In the genomic region with DNA sequence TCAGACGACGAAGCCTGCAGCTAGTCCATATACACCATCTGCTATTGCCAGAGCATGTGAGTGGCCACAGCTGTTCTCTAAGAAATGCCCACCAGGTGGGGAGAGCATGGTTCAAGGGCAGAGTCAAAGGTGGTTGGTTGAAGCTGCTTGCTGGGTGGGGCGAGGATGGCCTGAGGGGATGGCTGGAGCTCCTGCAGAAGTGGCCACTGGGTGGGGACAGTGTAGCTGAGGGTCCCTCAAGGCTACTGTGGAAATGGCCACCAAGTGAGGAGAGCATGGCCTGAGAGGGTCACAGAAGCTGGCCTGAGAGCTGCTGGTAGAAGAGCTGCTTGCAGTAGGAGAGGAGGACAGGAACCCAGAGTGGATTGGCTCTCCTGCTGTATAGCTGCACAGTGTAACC, we compare ENCODE assay signal across 16 cellular contexts. TPM values are rescaled to one million over a fixed set of nuclear protein-coding genes. Genes with fewer than 3 reads are reported as not detected.
DNase-seq lines count a peak whose midpoint lies in the region; ATAC-seq, FAIRE-seq and TF ChIP-seq lines count a peak whose summit lies in the region.
"Had no signal": no experiment of that assay in that cellular context is flagged by ENCODE, and none has a peak within 500 bp of the region (broad histone marks: within the 10 kb centered on the region; RNA-seq: fewer than 3 reads in every experiment).

No MANE protein-coding gene starts in this region.

- intact Hi-C loops in HepG2 (cut with micrococcal nuclease; ENCODE audit: unreplicated experiment): no loop called here
- intact Hi-C loops in right lobe of liver (cut with DNase I): no loop called here
- intact Hi-C loops in Panc1 (cut with micrococcal nuclease; ENCODE audit: unreplicated experiment): no loop called here

- no peak overlapping the region for H3K56ac ChIP-seq in H1 (replicated peaks; ENCODE audit: insufficient read length, low read depth, low read length)

- DNase-seq in HepG2 (ENCODE audit: low spot score) (no peak), right lobe of liver (no peak), Panc1 (ENCODE audit: low read depth, low spot score) (no peak), H1 (ENCODE audit: low read depth in 1 of 2, low spot score in 2 of 2) (no peak), NCI-H446 treated with DMSO at 0.1 percent for 48 hours (lab: John Stamatoyannopoulos, UW) (no peak), ACHN (no peak)
- DNase-seq: Caco-2; CD4-positive, alpha-beta T cell; DMS79 treated with DMSO at 0.1 percent for 48 hours; GF-D8; H7; KBM-7 had no signal

- H3K79me2 ChIP-seq in HepG2 (ENCODE audit: insufficient read depth, low read length) (no peaks in the 10 kb centered on the region), H1 (ENCODE audit: control insufficient read depth in 1 of 2, insufficient read depth in 2 of 2, low read length in 2 of 2) (no peaks in the 10 kb centered on the region)

- H3K4ac ChIP-seq in H1 (replicated peaks; ENCODE audit: insufficient read length, low read depth, low read length): no peak overlapping the region

- no peak overlapping the region for H3K9ac ChIP-seq in HepG2 (ENCODE audit: insufficient read depth, low read depth, low read length)
- H3K9ac ChIP-seq in H1 (replicated peaks in 1 of 4; ENCODE audit: extremely low read depth in 1 of 4, low read depth in 3 of 4, low read length in 3 of 4): no peak overlapping the region

- no peak overlapping the region for H3K23ac ChIP-seq in H1 (ENCODE audit: insufficient read length)

- no peak for TF ChIP-seq RAD21 in HepG2 (CRISPR knock-in tag; IDR thresholded peaks at IDR 0.05)
- no peak for TF ChIP-seq RAD21 in H1 (IDR thresholded peaks at IDR 0.05 in 1 of 2, conservative IDR thresholded peaks at IDR 0.05 in 1 of 2; ENCODE audit: low read depth in 2 of 2, low read length in 2 of 2)

- H2BK20ac ChIP-seq in H1 (ENCODE audit: low read length): no peak overlapping the region

- H2AK5ac ChIP-seq in H1 (ENCODE audit: low read depth, low read length): no peak overlapping the region

- ATAC-seq in HepG2 (peak; percentile 52), right lobe of liver (no peak), Panc1 (0 out of 2 replicates have a peak, but pooled peaks have one; percentile 50), HG02884 (IDR thresholded peaks at IDR 0.05; ENCODE audit: unreplicated experiment) (no peak)
- ATAC-seq: GM23338 had no signal

- TF ChIP-seq CTCF in HepG2 (CRISPR knock-in tag; IDR thresholded peaks at IDR 0.05) (no peak), right lobe of liver (IDR thresholded peaks at IDR 0.05) (no peak), Panc1 (IDR thresholded peaks at IDR 0.05) (no peak), H1 (IDR thresholded peaks at IDR 0.05; ENCODE audit: control extremely low read depth in 1 of 3, insufficient read depth in 1 of 3, low read depth in 1 of 3, low read length in 3 of 3) (no peak)

- H3K4me1 ChIP-seq in HepG2 (ENCODE audit: insufficient read depth, low read length) (no peaks in the 10 kb centered on the region), right lobe of liver (no peaks in the 10 kb centered on the region), Panc1 (ENCODE audit: control insufficient read depth, insufficient read depth, low read length) (no peaks in the 10 kb centered on the region), H1 (replicated peaks in 1 of 4; ENCODE audit: control insufficient read depth in 3 of 4, insufficient read depth in 4 of 4, low read length in 3 of 4) (no peaks in the 10 kb centered on the region)
- H3K4me1 ChIP-seq: Caco-2 had no signal

- POLR2A ChIA-PET in HepG2 (lab: Yijun Ruan, JAX): no interaction called here
- POLR2A ChIA-PET in Panc1 (lab: Charles Lee): no interaction called here
- POLR2A ChIA-PET in H1 (lab: Charles Lee; ENCODE audit: partially characterized antibody): no interaction called here

- 81% methylated on average over 2 of the region's 3 CpGs for WGBS in HepG2 (ENCODE audit: low lambda C conversion rate)
- WGBS in right lobe of liver (ENCODE audit: insufficient coverage, low coverage, low lambda C conversion rate, missing lambda C conversion rate): 100% methylated on average over 2 of the region's 3 CpGs
- WGBS in H1 (ENCODE audit: extremely low coverage in 1 of 2, insufficient coverage in 1 of 2, insufficient read length in 1 of 2, insufficient replicate concordance in 2 of 2, low coverage in 1 of 2, low lambda C conversion rate in 2 of 2, missing lambda C conversion rate in 1 of 2), 2 experiments: 92% methylated on average over 3 of the region's 3 CpGs; no CpG with 5 or more reads in 1 of the 2 experiments

- H3K14ac ChIP-seq in H1 (ENCODE audit: insufficient read length): no peak overlapping the region

- no peaks in the 10 kb centered on the region for H3K23me2 ChIP-seq in H1 (ENCODE audit: low read depth, low read length)

- H3K4me2 ChIP-seq in HepG2 (ENCODE audit: low read depth, low read length) (no peak overlapping the region), H1 (ENCODE audit: insufficient read depth in 1 of 2, low read depth in 2 of 2, low read length in 2 of 2) (no peak overlapping the region)
- H3K4me2 ChIP-seq: GM23338 had no signal

- no peak overlapping the region for H2BK120ac ChIP-seq in H1 (replicated peaks; ENCODE audit: low read depth, low read length)

- FAIRE-seq in HepG2 (lab: Jason Lieb, UNC) (no peak), H1 (lab: Jason Lieb, UNC) (no peak)
- FAIRE-seq: D721Med had no signal

- H2BK12ac ChIP-seq in H1 (ENCODE audit: low read depth, low read length): 0 out of 2 replicates have a peak overlapping the region, but pooled peaks have one; percentile 27

- no peak overlapping the region for H2BK15ac ChIP-seq in H1 (ENCODE audit: low read length)

- no peaks in the 10 kb centered on the region for H3K79me1 ChIP-seq in H1 (ENCODE audit: low read depth, low read length)

- TF ChIP-seq POLR2A in HepG2 (IDR thresholded peaks at IDR 0.05; ENCODE audit: insufficient read depth in 1 of 2, low read depth in 2 of 2, low read length in 2 of 2): no peak
- TF ChIP-seq POLR2A in right lobe of liver (IDR thresholded peaks at IDR 0.05): no peak
- no peak for TF ChIP-seq POLR2A in H1 (IDR thresholded peaks at IDR 0.05; ENCODE audit: control extremely low read depth in 1 of 2, low read depth in 2 of 2, low read length in 2 of 2)

- no peak overlapping the region for H4K91ac ChIP-seq in H1 (replicated peaks; ENCODE audit: insufficient read length, low read length)

- peaks cover 4 to 24% of the 10 kb centered on the region in 2 experiments; a peak in 2 of 5 replicates for H3K27me3 ChIP-seq in HepG2 (ENCODE audit: control insufficient read depth in 1 of 2, insufficient read depth in 2 of 2, low read length in 2 of 2)
- no peaks in the 10 kb centered on the region for H3K27me3 ChIP-seq in right lobe of liver
- H3K27me3 ChIP-seq in Panc1 (ENCODE audit: control insufficient read depth, insufficient read depth, low read length): no peaks in the 10 kb centered on the region
- no peaks in the 10 kb centered on the region for H3K27me3 ChIP-seq in H1 (replicated peaks in 1 of 4; ENCODE audit: control insufficient read depth in 3 of 4, extremely low read depth in 1 of 4, insufficient read depth in 3 of 4, low read length in 3 of 4)

- CTCF ChIA-PET in HepG2 (lab: Yijun Ruan, JAX; ENCODE audit: low intra/inter-chr PET ratio, low total read pairs) (no interaction called here), Panc1 (lab: Charles Lee) (interaction anchor here (0.7 kb wide), 1 partner anchor 20 kb away, joined by 4 read pairs; no protein-coding TSS in a partner anchor), H1 (lab: Charles Lee; ENCODE audit: partially characterized antibody) (interaction anchor here (0.6 to 0.9 kb wide), 2 partner anchors 10 to 368 kb away, joined by 3 to 4 read pairs; no protein-coding TSS in a partner anchor)

- no peak overlapping the region for H3K27ac ChIP-seq in HepG2 (ENCODE audit: extremely low read length, insufficient read depth, low read length)
- no peak overlapping the region for H3K27ac ChIP-seq in right lobe of liver
- no peak overlapping the region for H3K27ac ChIP-seq in Panc1 (ENCODE audit: low read length)
- no peak overlapping the region for H3K27ac ChIP-seq in H1 (ENCODE audit: low read depth, low read length)
- H3K27ac ChIP-seq: C4-2B had no signal

- no peak overlapping the region for H3K18ac ChIP-seq in H1 (ENCODE audit: extremely low read depth, low read length)

- H4K5ac ChIP-seq in H1 (ENCODE audit: insufficient read length, low read depth, low read length): no peak overlapping the region

- H4K20me1 ChIP-seq in HepG2 (ENCODE audit: insufficient read depth, low read length) (no peaks in the 10 kb centered on the region), H1 (replicated peaks in 1 of 2; ENCODE audit: control insufficient read depth in 1 of 2, insufficient read depth in 2 of 2, low read length in 2 of 2) (no peaks in the 10 kb centered on the region)

- TF ChIP-seq EP300 in HepG2 (IDR thresholded peaks at IDR 0.05; ENCODE audit: low read depth in 2 of 2, low read length in 2 of 2) (no peak), HepG2 (CRISPR knock-in tag; IDR thresholded peaks at IDR 0.05; ENCODE audit: borderline replicate concordance) (no peak), H1 (IDR thresholded peaks at IDR 0.05; ENCODE audit: borderline replicate concordance in 1 of 2, low read depth in 2 of 2, low read length in 2 of 2) (no peak)

- BruUV-seq in HepG2 (replicated peaks; lab: Mats Ljungman, UMichigan): no TSS peak
- BruUV-seq in Panc1 (replicated peaks; lab: Mats Ljungman, UMichigan): no TSS peak

- no peaks in the 10 kb centered on the region for H3K9me3 ChIP-seq in HepG2 (ENCODE audit: low read length)
- H3K9me3 ChIP-seq in right lobe of liver: no peaks in the 10 kb centered on the region
- H3K9me3 ChIP-seq in Panc1 (ENCODE audit: control insufficient read depth, insufficient read depth, low read depth, low read length): no peaks in the 10 kb centered on the region
- H3K9me3 ChIP-seq in H1 (ENCODE audit: insufficient read depth in 2 of 2, low read depth in 1 of 2, low read length in 1 of 2): peaks cover 0 to 3% of the 10 kb centered on the region in 2 experiments; a peak in 1 of 4 replicates
- H3K9me3 ChIP-seq: Caco-2 had no signal

- no peak overlapping the region for H4K8ac ChIP-seq in H1 (ENCODE audit: extremely low read depth, insufficient read depth, low read length)

- H3K36me3 ChIP-seq in HepG2 (replicated peaks in 1 of 2; ENCODE audit: control insufficient read depth in 1 of 2, insufficient read depth in 2 of 2, low read length in 2 of 2): no peaks in the 10 kb centered on the region
- no peaks in the 10 kb centered on the region for H3K36me3 ChIP-seq in right lobe of liver
- no peaks in the 10 kb centered on the region for H3K36me3 ChIP-seq in Panc1 (ENCODE audit: control insufficient read depth, insufficient read depth, low read length)
- no peaks in the 10 kb centered on the region for H3K36me3 ChIP-seq in H1 (ENCODE audit: control insufficient read depth in 2 of 4, insufficient read depth in 4 of 4, low read length in 3 of 4)

- in situ Hi-C loops in HepG2 (cut with HindIII; ENCODE audit: extremely low pct_ligation_motif_present, low pct_unique_long_range_greater_than_20kb) (no loop called here), Panc1 (cut with HindIII; ENCODE audit: low pct_unique_long_range_greater_than_20kb, low sequenced_read_pairs) (no loop called here), ACHN (cut with HindIII; ENCODE audit: low pct_ligation_motif_present, low pct_unique_long_range_greater_than_20kb, low sequenced_read_pairs) (no loop called here)

- no peak overlapping the region for H2BK5ac ChIP-seq in H1 (ENCODE audit: low read depth, low read length)

- no peak overlapping the region for H2AFZ ChIP-seq in HepG2 (ENCODE audit: low read length)
- H2AFZ ChIP-seq in H1 (ENCODE audit: low read length): no peak overlapping the region
- H2AFZ ChIP-seq: GM23338 had no signal

- H3K4me3 ChIP-seq in HepG2 (replicated peaks in 1 of 3; ENCODE audit: insufficient read depth in 1 of 3, low read depth in 2 of 3, low read length in 3 of 3) (no peak overlapping the region), right lobe of liver (no peak overlapping the region), Panc1 (ENCODE audit: low read depth in 2 of 2, low read length in 2 of 2) (no peak overlapping the region), H1 (ENCODE audit: extremely low read depth in 1 of 4, insufficient read depth in 2 of 4, low read depth in 3 of 4, low read length in 4 of 4) (no peak overlapping the region)
- H3K4me3 ChIP-seq: GM23338 had no signal

RNA-seq across cellular contexts. Expression of a gene that starts 18.5 kb away (rescaled TPM):
- 0.01 and 0.02 TPM in 2 replicates for total RNA-seq in HepG2 (2016; rRNA removed; fragmentation: Illumina TruSeq; extraction: Trizol)
- total RNA-seq in HepG2 (2016; cell fraction: cytosol; rRNA removed; fragmentation: Illumina TruSeq; extraction: Trizol; ENCODE audit: low read depth): not detected in 2 replicates
- total RNA-seq in HepG2 (2016; cell fraction: insoluble cytoplasmic fraction; rRNA removed; fragmentation: Illumina TruSeq; extraction: Trizol): 0.11 TPM in 1 of 2 replicates, not detected in the other
- total RNA-seq in HepG2 (2016; cell fraction: membrane; rRNA removed; fragmentation: Illumina TruSeq; extraction: Trizol): 0.14 TPM in 1 of 2 replicates, not detected in the other
- total RNA-seq in HepG2 (2016; cell fraction: nucleus; rRNA removed; fragmentation: Illumina TruSeq; extraction: Trizol): 0.34 and 0.85 TPM in 2 replicates
- 0.03 TPM in 1 of 2 replicates, not detected in the other for polyA plus RNA-seq in HepG2 (2011; rRNA removed)
- polyA plus RNA-seq in HepG2 (2011; cell fraction: cytosol; rRNA removed): 0.01 and 0.03 TPM in 2 replicates
- 0.05 and 0.19 TPM in 2 replicates for polyA plus RNA-seq in HepG2 (2011; cell fraction: nucleus; rRNA removed)
- 0.04 and 0.12 TPM in 2 replicates for polyA plus RNA-seq in HepG2 (2012)
- not detected in 2 replicates for polyA plus RNA-seq in HepG2 (2016; cell fraction: cytosol; fragmentation: Illumina TruSeq; extraction: Trizol; ENCODE audit: low read depth)
- not detected in 2 replicates for polyA plus RNA-seq in HepG2 (2016; cell fraction: insoluble cytoplasmic fraction; fragmentation: Illumina TruSeq; extraction: Trizol; ENCODE audit: low read depth)
- polyA plus RNA-seq in HepG2 (2016; cell fraction: membrane; fragmentation: Illumina TruSeq; extraction: Trizol; ENCODE audit: low read depth): not detected in 2 replicates
- 0.12 TPM in 1 of 2 replicates, not detected in the other for polyA plus RNA-seq in HepG2 (2016; cell fraction: nucleus; fragmentation: Illumina TruSeq; extraction: Trizol; ENCODE audit: insufficient read depth, low read depth)
- 0.36 TPM in 1 of 2 replicates, not detected in the other for polyA minus RNA-seq in HepG2 (2011; rRNA and poly(A)+ RNA removed; ENCODE audit: low replicate concordance)
- not detected in 2 replicates for polyA minus RNA-seq in HepG2 (2011; cell fraction: cytosol; rRNA and poly(A)+ RNA removed)
- polyA minus RNA-seq in HepG2 (2011; cell fraction: nucleus; rRNA and poly(A)+ RNA removed): 0.13 and 0.25 TPM in 2 replicates
- under 1 TPM in 5 of 6 experiments, not detected in 1; under 0.01 to 0.12 (median 0.02) TPM for total RNA-seq in right lobe of liver
- total RNA-seq in Panc1 (2021; ENCODE audit: unreplicated experiment): 0.26 TPM
- 0.18 TPM for polyA plus RNA-seq in Panc1 (2012; ENCODE audit: insufficient read length)
- total RNA-seq in H1 (2021; fragmentation: NEBNext Ultra II Directional; extraction: Animal tissue kit (Norgen Biotek cat#: 25700)): 94.3 and 95.9 TPM in 2 replicates
- 18.7 and 20.3 TPM in 2 replicates for polyA plus RNA-seq in H1 (2011; rRNA removed)
- polyA plus RNA-seq in H1 (2011; cell fraction: cytosol; rRNA removed): 19.2 TPM
- 108 TPM for polyA plus RNA-seq in H1 (2011; cell fraction: nucleus; rRNA removed)
- 45.0 to 66.0 TPM (median 51.4 TPM) in 4 replicates for polyA plus RNA-seq in H1 (2012, experiment 1 of 2)
- polyA plus RNA-seq in H1 (2012, experiment 2 of 2): 7.1 TPM
- 52.0 TPM for polyA plus RNA-seq in H1 (2013, experiment 1 of 2)
- 51.0 TPM for polyA plus RNA-seq in H1 (2013, experiment 2 of 2)
- polyA minus RNA-seq in H1 (2011; rRNA and poly(A)+ RNA removed): 113 and 191 TPM in 2 replicates
- 34.1 TPM for polyA minus RNA-seq in H1 (2011; cell fraction: cytosol; rRNA and poly(A)+ RNA removed)
- polyA minus RNA-seq in H1 (2011; cell fraction: nucleus; rRNA and poly(A)+ RNA removed): 219 TPM
- total RNA-seq: Caco-2; CD4-positive, alpha-beta T cell had no signal

Comparison
In these comparisons a context has a peak if more than half of its experiments do, and no peak if none do; other contexts are left out.
1. ATAC-seq: peak in HepG2 (single experiment) and Panc1 (single experiment); none in right lobe of liver (0 of 4) and HG02884 (single experiment).
2. RNA of a gene that starts 18.5 kb away (total RNA-seq): 94.3 to 95.9 TPM in H1; 0.26 TPM in Panc1 (single experiment), under 0.01 to 0.12 TPM in right lobe of liver and 0.01 to 0.85 TPM in HepG2; every median in the first group is over 10 times any median in the second.